Comparison of ENCODE assay signal across 13 cellular contexts in genomic region chr6:161353208-161353613, GRCh38.
DNase-seq lines count a peak whose midpoint lies in the region; ATAC-seq, FAIRE-seq and TF ChIP-seq lines count a peak whose summit lies in the region.
"Had no signal": no experiment of that assay in that cellular context is flagged by ENCODE, and none has a peak within 500 bp of the region (broad histone marks: within the 10 kb centered on the region; RNA-seq: fewer than 3 reads in every experiment).

No MANE protein-coding gene starts in this region.

- CTCF ChIA-PET in HCT116 (lab: Charles Lee) = interaction anchor here (1.9 kb wide), 1 partner anchor 18 kb away, joined by 12 read pairs; no protein-coding TSS in a partner anchor
- CTCF ChIA-PET in CD4-positive, alpha-beta memory T cell (lab: Charles Lee; ENCODE audit: partially characterized antibody) = interaction anchor here (5.9 kb wide), 1 partner anchor 19 kb away, joined by 30 read pairs; no protein-coding TSS in a partner anchor

- H3K27ac ChIP-seq in HCT116 (ENCODE audit: low read depth, low read length) = no peak overlapping the region
- H3K27ac ChIP-seq in pancreas = no peak overlapping the region
- H3K27ac ChIP-seq in CD4-positive, alpha-beta memory T cell (ENCODE audit: low read depth, low read length) = no peak overlapping the region
- H3K27ac ChIP-seq: right lobe of liver had no signal

- TF ChIP-seq CTCF in HCT116 (IDR thresholded peaks at IDR 0.05 in 2 of 3, conservative IDR thresholded peaks at IDR 0.05 in 1 of 3; ENCODE audit: borderline replicate concordance in 1 of 3, insufficient read depth in 1 of 3, low read depth in 2 of 3, low read length in 2 of 3) (peak in 2 of 3 experiments; percentile 54 to 56; a peak in 3 of 6 replicates), pancreas (IDR thresholded peaks at IDR 0.05) (no peak)

- peak; percentile 52 for DNase-seq in HCT116 (ENCODE audit: low read depth, low spot score)
- peak; percentile 37 for DNase-seq in RPMI8226
- DNase-seq in globus pallidus (ENCODE audit: low spot score) = peak; percentile 82
- no peak for DNase-seq in pancreas
- no peak for DNase-seq in DMS79 treated with DMSO at 0.1 percent for 48 hours (lab: John Stamatoyannopoulos, UW)
- DNase-seq in HTR-8/SVneo (ENCODE audit: insufficient read length, low spot score) = no peak
- no peak for DNase-seq in CD4-positive, alpha-beta memory T cell
- DNase-seq: activated naive CD4-positive, alpha-beta T cell treated with anti-CD3 and anti-CD28 coated beads, Interleukin-2, amount 10 ng/mL, durations not matched to agents 7 days and 5 days; foreskin melanocyte; right lobe of liver; T-helper 17 cell had no signal

- ATAC-seq in HCT116 (peak; percentile 96), pancreas (peak in 3 of 4 donors; percentile 21 to 63 (median 47)), GM21825 (IDR thresholded peaks at IDR 0.05; ENCODE audit: unreplicated experiment) (no peak)
- ATAC-seq: T-helper 17 cell had no signal

- no peaks in the 10 kb centered on the region for H3K79me2 ChIP-seq in HCT116 (ENCODE audit: insufficient read depth, low read length)

- no peaks in the 10 kb centered on the region for H3K9me2 ChIP-seq in HCT116 (ENCODE audit: insufficient read depth)

- intact Hi-C loops in HCT116 (cut with micrococcal nuclease) (loop anchor here (10.0 kb wide), 1 partner anchor 78 kb away; the partner anchor contains the start of gene AGPAT4), pancreas (cut with DNase I) (no loop called here)
- intact Hi-C loops in CD4-positive, alpha-beta memory T cell (cut with micrococcal nuclease) = no loop called here

- H3K27me3 ChIP-seq in HCT116 (ENCODE audit: insufficient read depth, low read length) (no peaks in the 10 kb centered on the region), pancreas (no peaks in the 10 kb centered on the region)
- H3K27me3 ChIP-seq in CD4-positive, alpha-beta memory T cell (ENCODE audit: insufficient read depth, low read length) = no peaks in the 10 kb centered on the region
- H3K27me3 ChIP-seq: right lobe of liver had no signal

- H3K4me1 Mint-ChIP-seq in CD4-positive, alpha-beta memory T cell = peaks cover 0 to 5% (median 3%) of the 10 kb centered on the region in 4 donors

- H4K20me1 ChIP-seq in HCT116 (ENCODE audit: insufficient read depth) = no peaks in the 10 kb centered on the region

- BruUV-seq in HCT116 (replicated peaks; lab: Mats Ljungman, UMichigan) = no TSS peak

- H3K4me2 ChIP-seq in HCT116 (ENCODE audit: low read length) = no peak overlapping the region

- RAD21 ChIA-PET in HCT116 (lab: Charles Lee; ENCODE audit: low non-redundant PET in 1 of 2, low total read pairs in 2 of 2, uncharacterized antibody in 2 of 2, unreplicated experiment in 2 of 2) = interaction anchor here in 1 of 2 experiments (0.6 kb wide), 1 partner anchor 619 kb away, joined by 3 read pairs; no protein-coding TSS in a partner anchor

- H3K27me3 Mint-ChIP-seq in CD4-positive, alpha-beta memory T cell = no peaks in the 10 kb centered on the region
- H3K27me3 Mint-ChIP-seq: activated naive CD4-positive, alpha-beta T cell treated with anti-CD3 and anti-CD28 coated beads, Interleukin-2, amount 10 ng/mL, durations not matched to agents 7 days and 5 days; stimulated activated naive CD8-positive, alpha-beta T cell treated with anti-CD3 and anti-CD28 coated beads, Interleukin-15, Interleukin-2, amounts not matched to agents 100 ng/mL and 50 ng/mL, for 24 hours had no signal

- H3K9me3 ChIP-seq in HCT116 (ENCODE audit: control insufficient read depth in 1 of 2, insufficient read depth in 1 of 2, low read depth in 1 of 2, low read length in 2 of 2) = no peaks in the 10 kb centered on the region
- no peaks in the 10 kb centered on the region for H3K9me3 ChIP-seq in pancreas
- H3K9me3 ChIP-seq in CD4-positive, alpha-beta memory T cell (ENCODE audit: control insufficient read depth in 1 of 2, low read length in 2 of 2) = no peaks in the 10 kb centered on the region
- H3K9me3 ChIP-seq: right lobe of liver had no signal

- 64% methylated on average over 11 of the region's 11 CpGs for WGBS in pancreas, 2 donors

- H3K4me1 ChIP-seq in HCT116 (ENCODE audit: control insufficient read depth in 1 of 2, insufficient read depth in 2 of 2, low read length in 2 of 2) (no peaks in the 10 kb centered on the region), pancreas (no peaks in the 10 kb centered on the region)
- H3K4me1 ChIP-seq in CD4-positive, alpha-beta memory T cell (ENCODE audit: insufficient read depth, low read length) = no peaks in the 10 kb centered on the region
- H3K4me1 ChIP-seq: right lobe of liver had no signal

- H3K36me3 ChIP-seq in HCT116 (ENCODE audit: control insufficient read depth in 1 of 2, insufficient read depth in 2 of 2, low read length in 2 of 2) (no peaks in the 10 kb centered on the region), pancreas (no peaks in the 10 kb centered on the region)
- H3K36me3 ChIP-seq in CD4-positive, alpha-beta memory T cell (ENCODE audit: insufficient read depth, low read length) = no peaks in the 10 kb centered on the region
- H3K36me3 ChIP-seq: right lobe of liver had no signal

- peak; percentile 65 for TF ChIP-seq RAD21 in HCT116 (IDR thresholded peaks at IDR 0.05; ENCODE audit: low read depth)

- peaks cover 0 to 1% (median 0%) of the 10 kb centered on the region in 8 donors for H3K9me3 Mint-ChIP-seq in CD4-positive, alpha-beta memory T cell
- H3K9me3 Mint-ChIP-seq: activated naive CD4-positive, alpha-beta T cell treated with anti-CD3 and anti-CD28 coated beads, Interleukin-2, amount 10 ng/mL, durations not matched to agents 7 days and 5 days; stimulated activated naive CD8-positive, alpha-beta T cell treated with anti-CD3 and anti-CD28 coated beads, Interleukin-15, Interleukin-2, amounts not matched to agents 100 ng/mL and 50 ng/mL, for 24 hours had no signal

- POLR2A ChIA-PET in HCT116 (lab: Charles Lee) = no interaction called here
- POLR2A ChIA-PET in CD4-positive, alpha-beta memory T cell (lab: Charles Lee; ENCODE audit: partially characterized antibody) = no interaction called here

- H3K4me3 ChIP-seq in HCT116 (replicated peaks in 1 of 2; ENCODE audit: low read depth in 1 of 2, low read length in 2 of 2) = no peak overlapping the region
- H3K4me3 ChIP-seq in pancreas = no peak overlapping the region
- H3K4me3 ChIP-seq in CD4-positive, alpha-beta memory T cell (ENCODE audit: low read length in 2 of 2) = no peak overlapping the region
- H3K4me3 ChIP-seq: right lobe of liver had no signal

- no peak for FAIRE-seq in pancreas (lab: Jason Lieb, UNC)
- FAIRE-seq in HTR-8/SVneo (lab: Jason Lieb, UNC) = no peak

- no peak overlapping the region for H3K27ac Mint-ChIP-seq in CD4-positive, alpha-beta memory T cell
- H3K27ac Mint-ChIP-seq: activated naive CD4-positive, alpha-beta T cell treated with anti-CD3 and anti-CD28 coated beads, Interleukin-2, amount 10 ng/mL, durations not matched to agents 7 days and 5 days; stimulated activated naive CD8-positive, alpha-beta T cell treated with anti-CD3 and anti-CD28 coated beads, Interleukin-15, Interleukin-2, amounts not matched to agents 100 ng/mL and 50 ng/mL, for 24 hours; T-helper 17 cell had no signal

- no peak overlapping the region for H3K4me3 Mint-ChIP-seq in CD4-positive, alpha-beta memory T cell
- H3K4me3 Mint-ChIP-seq: activated naive CD4-positive, alpha-beta T cell treated with anti-CD3 and anti-CD28 coated beads, Interleukin-2, amount 10 ng/mL, durations not matched to agents 7 days and 5 days; stimulated activated naive CD8-positive, alpha-beta T cell treated with anti-CD3 and anti-CD28 coated beads, Interleukin-15, Interleukin-2, amounts not matched to agents 100 ng/mL and 50 ng/mL, for 24 hours; T-helper 17 cell had no signal

- no peaks in the 10 kb centered on the region for H3K36me3 Mint-ChIP-seq in CD4-positive, alpha-beta memory T cell
- H3K36me3 Mint-ChIP-seq: activated naive CD4-positive, alpha-beta T cell treated with anti-CD3 and anti-CD28 coated beads, Interleukin-2, amount 10 ng/mL, durations not matched to agents 7 days and 5 days had no signal

- H3K9ac ChIP-seq in HCT116 (ENCODE audit: low read length) = no peak overlapping the region

- TF ChIP-seq POLR2A in HCT116 (IDR thresholded peaks at IDR 0.05; ENCODE audit: borderline replicate concordance, extremely low read depth, insufficient read depth, insufficient read length) = no peak

- H2AFZ ChIP-seq in HCT116 (ENCODE audit: low read depth, low read length, poor library complexity, severe bottlenecking) = peak overlapping the region; percentile 88

TF ChIP-seq in HCT116, 20 proteins besides CTCF, POLR2A, EP300 and RAD21 (continues in another document):
- TF ChIP-seq SRF (IDR thresholded peaks at IDR 0.05; ENCODE audit: low read depth) = no peak
- TF ChIP-seq ZNF274 (IDR thresholded peaks at IDR 0.05; ENCODE audit: low read depth, low read length) = no peak
- no peak for TF ChIP-seq JUND (IDR thresholded peaks at IDR 0.05)
- no peak for TF ChIP-seq ZFX (IDR thresholded peaks at IDR 0.05)
- TF ChIP-seq SIN3A (IDR thresholded peaks at IDR 0.05; ENCODE audit: low read depth) = no peak
- TF ChIP-seq TCF7L2 (IDR thresholded peaks at IDR 0.05; ENCODE audit: borderline replicate concordance, extremely low read depth, insufficient read depth, insufficient read length) = peak; percentile 90
- 0 out of 2 replicates have a peak, but pooled peaks have one; percentile 37 for TF ChIP-seq MAX (IDR thresholded peaks at IDR 0.05)

Comparison
In these comparisons a context has a peak if more than half of its experiments do, and no peak if none do; other contexts are left out.
1. DNase-seq: peak in HCT116 (single experiment), RPMI8226 (single experiment) and globus pallidus (single experiment); none in pancreas (0 of 6), DMS79 treated with DMSO at 0.1 percent for 48 hours (single experiment), HTR-8/SVneo (single experiment) and CD4-positive, alpha-beta memory T cell (0 of 5).
2. CTCF ChIP-seq: peak in HCT116 (2 of 3); none in pancreas (0 of 4).